Comparison of ENCODE assay signal across 20 cellular contexts in genomic region chrX:123779908-123780396, GRCh38. TPM values are rescaled to one million over a fixed set of nuclear protein-coding genes. Genes with fewer than 3 reads are reported as not detected.
DNase-seq lines count a peak whose midpoint lies in the region; ATAC-seq, FAIRE-seq and TF ChIP-seq lines count a peak whose summit lies in the region.
"Had no signal": no experiment of that assay in that cellular context is flagged by ENCODE, and none has a peak within 500 bp of the region (broad histone marks: within the 10 kb centered on the region; RNA-seq: fewer than 3 reads in every experiment).

No MANE protein-coding gene starts in this region.

- no peaks in the 10 kb centered on the region for H3K9me3 ChIP-seq in HEK293 (ENCODE audit: control insufficient read depth, insufficient read depth, low read depth, low read length)
- no peaks in the 10 kb centered on the region for H3K9me3 ChIP-seq in K562 (replicated peaks; ENCODE audit: control insufficient read depth, insufficient read depth, low read depth, low read length)
- H3K9me3 ChIP-seq in mucosa of descending colon = no peaks in the 10 kb centered on the region
- no peaks in the 10 kb centered on the region for H3K9me3 ChIP-seq in CD4-positive, alpha-beta T cell (ENCODE audit: control insufficient read depth, low read length)
- no peaks in the 10 kb centered on the region for H3K9me3 ChIP-seq in gastrocnemius medialis
- H3K9me3 ChIP-seq: left ventricle myocardium inferior had no signal

- no peak overlapping the region for H3K27ac Mint-ChIP-seq in CD4-positive, alpha-beta T cell
- H3K27ac Mint-ChIP-seq in activated T-helper 17 cell treated with anti-CD3 and anti-CD28 coated beads, Interleukin-2, amount 50 U/mL, for 72 hours = no peak overlapping the region
- H3K27ac Mint-ChIP-seq: activated B cell treated with CpG ODN at 0.5 μM for 24 hours; activated CD8-positive, alpha-beta memory T cell treated with anti-CD3 and anti-CD28 coated beads, Interleukin-2, amount 10 ng/mL, durations not matched to agents 7 days and 5 days; effector memory CD8-positive, alpha-beta T cell; naive thymus-derived CD4-positive, alpha-beta T cell; T-cell had no signal

- 5% methylated on average over 1 of the region's 1 CpG for WGBS in K562 (ENCODE audit: insufficient coverage, low coverage, missing lambda C conversion rate)

- no peaks in the 10 kb centered on the region for H4K20me1 ChIP-seq in K562 (replicated peaks; ENCODE audit: control insufficient read depth, insufficient read depth, low read length)

- TF ChIP-seq CTCF in C4-2B (conservative IDR thresholded peaks at IDR 0.05) (no peak), HEK293 (tag by site-specific recombination; IDR thresholded peaks at IDR 0.05) (no peak), K562 (IDR thresholded peaks at IDR 0.05 in 2 of 3, conservative IDR thresholded peaks at IDR 0.05 in 1 of 3; ENCODE audit: insufficient read depth in 2 of 3, low read depth in 1 of 3, low read length in 3 of 3) (no peak), mucosa of descending colon (IDR thresholded peaks at IDR 0.05) (no peak), gastrocnemius medialis (IDR thresholded peaks at IDR 0.05 in 4 of 5, conservative IDR thresholded peaks at IDR 0.05 in 1 of 5) (no peak)
- TF ChIP-seq CTCF in CD4-positive, alpha-beta T cell (IDR thresholded peaks at IDR 0.05) = no peak

- no peak for TF ChIP-seq EP300 in K562 (IDR thresholded peaks at IDR 0.05; ENCODE audit: low read length)

- DNase-seq in K562 (ENCODE audit: extremely low read depth in 1 of 4, low spot score in 3 of 4) = peak in 2 of 4 experiments; percentile 27 to 34
- peak in 1 of 3 donors; percentile 32 for DNase-seq in mucosa of descending colon
- no peak for DNase-seq in amygdala (lab: John Stamatoyannopoulos, UW)
- DNase-seq in CD4-positive, alpha-beta T cell = no peak
- no peak for DNase-seq in gastrocnemius medialis
- DNase-seq: activated B cell treated with CpG ODN at 0.5 μM for 24 hours; activated CD8-positive, alpha-beta memory T cell treated with anti-CD3 and anti-CD28 coated beads, Interleukin-2, amount 10 ng/mL, durations not matched to agents 7 days and 5 days; activated effector memory CD4-positive, alpha-beta T cell treated with anti-CD3 and anti-CD28 coated beads, Interleukin-2, amount 50 U/mL, for 16 hours; effector memory CD8-positive, alpha-beta T cell; H7; left ventricle myocardium inferior; naive thymus-derived CD4-positive, alpha-beta T cell; NCI-H2029 treated with DMSO at 0.1 percent for 48 hours; NCI-H82; T-cell had no signal

- no peaks in the 10 kb centered on the region for H3K36me3 ChIP-seq in HEK293 (ENCODE audit: control insufficient read depth in 2 of 2, insufficient read depth in 1 of 2, low read length in 2 of 2)
- H3K36me3 ChIP-seq in K562 (ENCODE audit: control insufficient read depth, insufficient read depth, low read length) = no peaks in the 10 kb centered on the region
- no peaks in the 10 kb centered on the region for H3K36me3 ChIP-seq in mucosa of descending colon (ENCODE audit: low read depth)
- no peaks in the 10 kb centered on the region for H3K36me3 ChIP-seq in gastrocnemius medialis
- H3K36me3 ChIP-seq: left ventricle myocardium inferior had no signal

- TF ChIP-seq RAD21 in K562 (CRISPR knock-in tag; conservative IDR thresholded peaks at IDR 0.05 in 1 of 2, IDR thresholded peaks at IDR 0.05 in 1 of 2) = no peak

- intact Hi-C loops in K562 (cut with micrococcal nuclease) = no loop called here
- intact Hi-C loops in mucosa of descending colon (cut with DNase I, micrococcal nuclease) = no loop called here
- intact Hi-C loops in CD4-positive, alpha-beta T cell (cut with DNase I, micrococcal nuclease) = no loop called here
- intact Hi-C loops in gastrocnemius medialis (cut with DNase I; ENCODE audit: low total_unique reads) = no loop called here

- H3K9me1 ChIP-seq in K562 (ENCODE audit: control insufficient read depth, insufficient read depth, low read length) = no peaks in the 10 kb centered on the region

- H3K4me1 ChIP-seq in HEK293 (ENCODE audit: control insufficient read depth, insufficient read depth, low read length) (peaks cover 4% of the 10 kb centered on the region; the same call in 1 of the 2 replicates), K562 (replicated peaks in 1 of 2; ENCODE audit: control insufficient read depth in 2 of 2, insufficient read depth in 2 of 2, low read length in 2 of 2) (peaks cover 7 to 13% of the 10 kb centered on the region in 2 experiments; a peak in 4 of 5 replicates), mucosa of descending colon (ENCODE audit: low read depth) (no peaks in the 10 kb centered on the region), gastrocnemius medialis (no peaks in the 10 kb centered on the region)
- H3K4me1 ChIP-seq: left ventricle myocardium inferior had no signal

- H3K9me3 Mint-ChIP-seq in CD4-positive, alpha-beta T cell = no peaks in the 10 kb centered on the region
- H3K9me3 Mint-ChIP-seq in activated T-helper 17 cell treated with anti-CD3 and anti-CD28 coated beads, Interleukin-2, amount 50 U/mL, for 72 hours = no peaks in the 10 kb centered on the region
- H3K9me3 Mint-ChIP-seq: activated B cell treated with CpG ODN at 0.5 μM for 24 hours; central memory CD8-positive, alpha-beta T cell; effector memory CD8-positive, alpha-beta T cell; naive thymus-derived CD4-positive, alpha-beta T cell; T-cell had no signal

- no TSS peak for BruUV-seq in K562 (replicated peaks; lab: Mats Ljungman, UMichigan)

- peak; percentile 47; the same call in 2 of the 3 replicates for ATAC-seq in K562
- ATAC-seq in mucosa of descending colon = peak; percentile 89
- ATAC-seq in CD4-positive, alpha-beta T cell (ENCODE audit: poor library complexity) = no peak
- no peak for ATAC-seq in activated T-helper 17 cell treated with anti-CD3 and anti-CD28 coated beads, Interleukin-2, amount 50 U/mL, for 72 hours (replicated peaks)
- ATAC-seq in gastrocnemius medialis = no peak
- ATAC-seq: activated CD8-positive, alpha-beta memory T cell treated with anti-CD3 and anti-CD28 coated beads, Interleukin-2, amount 10 ng/mL, durations not matched to agents 7 days and 5 days; effector memory CD8-positive, alpha-beta T cell; naive thymus-derived CD4-positive, alpha-beta T cell; T-cell had no signal

- no peaks in the 10 kb centered on the region for H3K27me3 Mint-ChIP-seq in CD4-positive, alpha-beta T cell
- no peaks in the 10 kb centered on the region for H3K27me3 Mint-ChIP-seq in activated T-helper 17 cell treated with anti-CD3 and anti-CD28 coated beads, Interleukin-2, amount 50 U/mL, for 72 hours
- H3K27me3 Mint-ChIP-seq: activated B cell treated with CpG ODN at 0.5 μM for 24 hours; activated CD8-positive, alpha-beta memory T cell treated with anti-CD3 and anti-CD28 coated beads, Interleukin-2, amount 10 ng/mL, durations not matched to agents 7 days and 5 days; naive thymus-derived CD4-positive, alpha-beta T cell; T-cell had no signal

- in situ Hi-C loops in K562 (cut with MboI) = no loop called here
- in situ Hi-C loops in gastrocnemius medialis (cut with MboI; ENCODE audit: low sequenced_read_pairs in 4 of 4) = loop anchor here in 1 of 4 donors (25.0 kb wide), 1 partner anchor 93 kb away; no protein-coding TSS in a partner anchor

- no peak overlapping the region for H3K4me3 Mint-ChIP-seq in CD4-positive, alpha-beta T cell
- H3K4me3 Mint-ChIP-seq in activated T-helper 17 cell treated with anti-CD3 and anti-CD28 coated beads, Interleukin-2, amount 50 U/mL, for 72 hours = no peak overlapping the region
- H3K4me3 Mint-ChIP-seq: activated B cell treated with CpG ODN at 0.5 μM for 24 hours; activated CD8-positive, alpha-beta memory T cell treated with anti-CD3 and anti-CD28 coated beads, Interleukin-2, amount 10 ng/mL, durations not matched to agents 7 days and 5 days; central memory CD8-positive, alpha-beta T cell; effector memory CD8-positive, alpha-beta T cell; T-cell had no signal

- H2AFZ ChIP-seq in K562 (ENCODE audit: low read depth, low read length) = no peak overlapping the region

- POLR2A ChIA-PET in HEK293 (lab: Yijun Ruan, JAX) = no interaction called here
- POLR2A ChIA-PET in K562 (lab: Yijun Ruan, JAX) = interaction anchor here (0.7 to 1.1 kb wide), 3 partner anchors 10 to 24 kb away, joined by 3 to 4 read pairs (median 3); no protein-coding TSS in a partner anchor
- POLR2A ChIA-PET in CD4-positive, alpha-beta T cell (lab: Charles Lee) = no interaction called here

- no peak overlapping the region for H3K4me2 ChIP-seq in K562 (ENCODE audit: insufficient read depth, low read length)

- no peaks in the 10 kb centered on the region for H3K36me3 Mint-ChIP-seq in CD4-positive, alpha-beta T cell (ENCODE audit: low read depth)
- no peaks in the 10 kb centered on the region for H3K36me3 Mint-ChIP-seq in activated T-helper 17 cell treated with anti-CD3 and anti-CD28 coated beads, Interleukin-2, amount 50 U/mL, for 72 hours (ENCODE audit: low read depth)
- H3K36me3 Mint-ChIP-seq: activated CD8-positive, alpha-beta memory T cell treated with anti-CD3 and anti-CD28 coated beads, Interleukin-2, amount 10 ng/mL, durations not matched to agents 7 days and 5 days; naive thymus-derived CD4-positive, alpha-beta T cell; T-cell had no signal

- H3K27ac ChIP-seq in C4-2B (peak overlapping the region; percentile 74), HEK293 (ENCODE audit: extremely low read depth, low read depth, low read length) (peak overlapping the region; percentile 55; the same call in 1 of the 2 replicates), K562 (ENCODE audit: extremely low read depth, low read depth, low read length) (no peak overlapping the region), gastrocnemius medialis (no peak overlapping the region)
- H3K27ac ChIP-seq in CD4-positive, alpha-beta T cell (ENCODE audit: low read depth, low read length) = no peak overlapping the region
- H3K27ac ChIP-seq: left ventricle myocardium inferior, RWPE1 had no signal

- no peaks in the 10 kb centered on the region for H3K79me2 ChIP-seq in K562 (ENCODE audit: control insufficient read depth, insufficient read depth, low read length)

- no peak overlapping the region for H3K4me3 ChIP-seq in HEK293 (ENCODE audit: low read depth, low read length)
- no peak overlapping the region for H3K4me3 ChIP-seq in K562
- no peak overlapping the region for H3K4me3 ChIP-seq in mucosa of descending colon
- H3K4me3 ChIP-seq in gastrocnemius medialis = no peak overlapping the region
- H3K4me3 ChIP-seq: left ventricle myocardium inferior had no signal

- H3K9ac ChIP-seq in K562 (ENCODE audit: insufficient read depth in 1 of 2, low read depth in 2 of 2, low read length in 2 of 2) = no peak overlapping the region

- H3K27me3 ChIP-seq in K562 (ENCODE audit: control insufficient read depth in 2 of 2, insufficient read depth in 2 of 2, low read length in 2 of 2) = no peaks in the 10 kb centered on the region
- no peaks in the 10 kb centered on the region for H3K27me3 ChIP-seq in CD4-positive, alpha-beta T cell (ENCODE audit: control insufficient read depth, insufficient read depth, low read length)
- H3K27me3 ChIP-seq in gastrocnemius medialis = no peaks in the 10 kb centered on the region

- no peak for FAIRE-seq in K562 (lab: Jason Lieb, UNC)

- TF ChIP-seq POLR2A in K562 (conservative IDR thresholded peaks at IDR 0.05) (no peak), gastrocnemius medialis (IDR thresholded peaks at IDR 0.05) (no peak)

- no peaks in the 10 kb centered on the region for H3K4me1 Mint-ChIP-seq in CD4-positive, alpha-beta T cell (ENCODE audit: low read depth)
- no peaks in the 10 kb centered on the region for H3K4me1 Mint-ChIP-seq in activated T-helper 17 cell treated with anti-CD3 and anti-CD28 coated beads, Interleukin-2, amount 50 U/mL, for 72 hours
- H3K4me1 Mint-ChIP-seq: central memory CD8-positive, alpha-beta T cell had no signal

- CTCF ChIA-PET in HEK293 (lab: Yijun Ruan, JAX) (interaction anchor here (0.7 to 1.6 kb wide), 7 partner anchors 8 to 321 kb away, joined by 3 to 9 read pairs (median 3); no protein-coding TSS in a partner anchor), K562 (lab: Yijun Ruan, JAX; ENCODE audit: low intra/inter-chr PET ratio) (no interaction called here)
- CTCF ChIA-PET in CD4-positive, alpha-beta T cell (lab: Charles Lee) = no interaction called here

RNA-seq across cellular contexts. Expression of gene THOC2, which starts 47.1 kb away (rescaled TPM):
- 149 and 864 TPM in 2 replicates for total RNA-seq in K562 (2011; cell fraction: chromatin; rRNA removed; ENCODE audit: low replicate concordance)
- 56.5 and 100 TPM in 2 replicates for total RNA-seq in K562 (2011; cell fraction: nucleolus; rRNA removed)
- 222 and 243 TPM in 2 replicates for total RNA-seq in K562 (2011; cell fraction: nucleoplasm; rRNA removed)
- 119 and 162 TPM in 2 replicates for total RNA-seq in K562 (2014; rRNA removed)
- total RNA-seq in K562 (2014; rRNA removed; fragmentation: Illumina TruSeq; extraction: Trizol) = 192 and 205 TPM in 2 replicates
- total RNA-seq in K562 (2015; rRNA removed; fragmentation: Illumina TruSeq; extraction: Trizol) = 183 and 201 TPM in 2 replicates
- 136 and 140 TPM in 2 replicates for total RNA-seq in K562 (2021)
- polyA plus RNA-seq in K562 (2011; rRNA removed) = 216 and 234 TPM in 2 replicates
- polyA plus RNA-seq in K562 (2011; cell fraction: cytosol; rRNA removed) = 26.0 and 61.6 TPM in 2 replicates
- polyA plus RNA-seq in K562 (2011; cell fraction: nucleus; rRNA removed) = 215 and 405 TPM in 2 replicates
- polyA plus RNA-seq in K562 (2012) = 70.0 and 75.4 TPM in 2 replicates
- 157 and 192 TPM in 2 replicates for polyA plus RNA-seq in K562 (2014; fragmentation: Illumina TruSeq; extraction: Trizol)
- polyA plus RNA-seq in K562 (2014; fragmentation: Nextera tagmentation; extraction: Ambion mirVana) = 100 to 1,000 TPM; 131 to 194 TPM
- polyA plus RNA-seq in K562 (2014; rRNA removed) = 162 and 170 TPM in 2 replicates
- polyA minus RNA-seq in K562 (2011; rRNA and poly(A)+ RNA removed) = 262 and 289 TPM in 2 replicates
- 50.3 and 64.3 TPM in 2 replicates for polyA minus RNA-seq in K562 (2011; cell fraction: cytosol; rRNA and poly(A)+ RNA removed)
- polyA minus RNA-seq in K562 (2011; cell fraction: nucleus; rRNA and poly(A)+ RNA removed) = 206 and 429 TPM in 2 replicates
- total RNA-seq in mucosa of descending colon = 10 to 100 TPM; 66.5 to 82.6 (median 75.8) TPM
- total RNA-seq in CD4-positive, alpha-beta T cell = 10 to 100 TPM; 61.1 to 62.8 TPM
- 10 to 100 TPM; 82.6 to 83.3 TPM for total RNA-seq in activated T-helper 17 cell treated with anti-CD3 and anti-CD28 coated beads, Interleukin-2, amount 50 U/mL, for 72 hours
- total RNA-seq in gastrocnemius medialis = 10 to 100 TPM; 18.2 to 51.6 (median 22.3) TPM

Comparison
In these comparisons a context has a peak if more than half of its experiments do, and no peak if none do; other contexts are left out.
1. H3K27ac ChIP-seq: peak in C4-2B (single experiment) and HEK293 (single experiment); none in K562 (single experiment), CD4-positive, alpha-beta T cell (single experiment) and gastrocnemius medialis (0 of 4).
2. ATAC-seq: peak in K562 (single experiment) and mucosa of descending colon (single experiment); none in CD4-positive, alpha-beta T cell (single experiment), activated T-helper 17 cell treated with anti-CD3 and anti-CD28 coated beads, Interleukin-2, amount 50 U/mL, for 72 hours (single experiment) and gastrocnemius medialis (0 of 2).